9 cellular contexts compared by ENCODE assay signal in the genomic region with DNA sequence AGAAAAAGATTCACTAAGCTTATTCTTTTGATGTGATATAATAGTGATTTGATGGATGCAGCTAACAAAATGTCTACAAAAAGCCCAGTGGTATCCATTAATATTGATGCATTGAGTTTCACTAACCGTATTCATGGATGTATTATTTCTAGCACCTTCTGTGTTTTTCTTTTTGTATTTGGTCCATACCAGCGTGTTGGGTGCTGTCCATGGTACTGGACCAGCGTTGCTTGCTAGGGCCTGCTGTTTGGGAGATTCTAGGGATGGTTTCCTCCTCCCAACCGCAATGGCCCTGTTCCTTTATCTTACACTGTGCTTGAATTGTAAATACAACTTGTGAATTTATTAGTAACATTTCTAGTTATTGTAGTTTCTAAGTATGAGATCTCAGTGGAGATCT. TPM values are rescaled to one million over a fixed set of nuclear protein-coding genes. Genes with fewer than 3 reads are reported as not detected.
DNase-seq lines count a peak whose midpoint lies in the region; ATAC-seq and TF ChIP-seq lines count a peak whose summit lies in the region.
"Had no signal": no experiment of that assay in that cellular context is flagged by ENCODE, and none has a peak within 500 bp of the region (broad histone marks: within the 10 kb centered on the region; RNA-seq: fewer than 3 reads in every experiment).

No MANE protein-coding gene starts in this region.

- intact Hi-C loops in sciatic nerve (cut with DNase I) = no loop called here

- H3K9me3 ChIP-seq in SK-N-MC (ENCODE audit: low read depth, low read length) = no peaks in the 10 kb centered on the region

- H3K36me3 ChIP-seq in SK-N-MC (ENCODE audit: insufficient read depth, low read length) = no peaks in the 10 kb centered on the region

- no peak overlapping the region for H3K27ac ChIP-seq in SK-N-MC
- H3K27ac ChIP-seq: 22Rv1 had no signal

- DNase-seq in DMS 273 (lab: John Stamatoyannopoulos, UW; ENCODE audit: unreplicated experiment) = peak; percentile 8
- DNase-seq in DMS 273 treated with DMSO at 0.1 percent for 48 hours (lab: John Stamatoyannopoulos, UW) = no peak
- peak; percentile 16 for DNase-seq in SK-N-MC (ENCODE audit: low read depth, low spot score)
- DNase-seq in fibroblast of pulmonary artery (ENCODE audit: low read depth) = peak; percentile 73
- peak; percentile 64 for DNase-seq in sciatic nerve (ENCODE audit: low spot score)

- ATAC-seq in sciatic nerve (no peak), GM21723 (IDR thresholded peaks at IDR 0.05; ENCODE audit: unreplicated experiment) (no peak), GM18520 (IDR thresholded peaks at IDR 0.05; ENCODE audit: unreplicated experiment) (no peak), GM19023 (IDR thresholded peaks at IDR 0.05; ENCODE audit: unreplicated experiment) (no peak)

- H3K9ac ChIP-seq in SK-N-MC (ENCODE audit: insufficient read length) = no peak overlapping the region

- no peak for TF ChIP-seq CTCF in fibroblast of pulmonary artery (IDR thresholded peaks at IDR 0.05; ENCODE audit: low read length, missing control alignments)

- H3K4me3 ChIP-seq in SK-N-MC (no peak overlapping the region), fibroblast of pulmonary artery (replicated peaks; ENCODE audit: low read depth, low read length) (no peak overlapping the region)

RNA-seq across cellular contexts. Expression of a gene that starts 31.7 kb away (rescaled TPM):
- 1.7 TPM for total RNA-seq in sciatic nerve
